In the genomic region with DNA sequence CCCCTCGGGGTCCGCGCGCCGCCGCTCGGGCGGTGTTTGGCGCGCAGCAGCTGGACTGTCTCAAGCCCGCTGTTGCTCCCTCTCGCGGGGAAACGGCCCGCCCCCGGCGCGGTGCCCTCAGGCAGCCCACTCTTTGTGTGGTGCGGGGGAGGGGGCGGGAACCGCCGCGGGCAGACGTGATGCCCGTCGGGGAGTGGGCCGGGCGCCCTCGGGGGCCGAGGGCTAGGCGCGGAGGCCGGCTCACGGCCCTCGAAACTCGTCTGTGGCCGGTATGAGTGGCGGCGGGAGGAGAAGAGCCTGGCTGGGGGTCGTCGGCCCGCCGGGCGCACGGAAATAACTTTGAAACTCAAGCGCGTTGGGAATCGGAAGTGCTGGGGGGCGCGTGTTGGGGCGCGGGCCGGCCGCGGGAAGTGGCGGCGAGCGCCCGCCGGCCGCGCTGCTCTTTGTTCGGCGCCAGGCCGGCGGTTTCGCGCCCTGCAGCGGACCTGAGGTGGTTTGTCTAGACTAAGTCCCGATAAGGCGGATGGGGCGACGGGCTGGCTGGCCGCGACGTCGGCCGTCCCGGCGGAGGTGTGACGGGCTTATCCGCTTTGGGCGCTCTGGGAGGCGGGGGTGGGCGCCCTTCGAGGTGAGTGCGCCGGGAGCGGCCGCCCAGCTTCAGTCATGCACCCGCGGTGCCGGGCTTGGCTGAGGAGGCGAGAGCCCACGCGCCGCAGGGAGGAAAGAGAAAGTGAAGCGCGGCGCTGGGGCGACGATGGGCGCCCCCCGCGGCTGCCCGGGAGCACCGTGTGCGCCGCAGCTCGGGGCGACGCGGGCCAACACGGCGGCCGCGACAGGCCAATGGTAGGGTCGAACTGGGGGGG, we compare ENCODE assay signal across 1 cellular context.
TF ChIP-seq lines count a peak whose summit lies in the region.

No MANE protein-coding gene starts in this region.

TF ChIP-seq in HepG2, 621 proteins besides CTCF, POLR2A, EP300 and RAD21 (continued from another document and continues in another):
- no peak for TF ChIP-seq ZFP36L1 (CRISPR knock-in tag; IDR thresholded peaks at IDR 0.05)
- no peak for TF ChIP-seq FOSL1 (CRISPR knock-in tag; IDR thresholded peaks at IDR 0.05; ENCODE audit: borderline replicate concordance)
- TF ChIP-seq NFE2L1 (CRISPR knock-in tag; IDR thresholded peaks at IDR 0.05; ENCODE audit: borderline replicate concordance) = no peak
- TF ChIP-seq ZNF776 (CRISPR knock-in tag; IDR thresholded peaks at IDR 0.05) = no peak; the same call in 1 of the 2 replicates
- no peak for TF ChIP-seq MED13 (CRISPR knock-in tag; IDR thresholded peaks at IDR 0.05)
- TF ChIP-seq, protein P1, sequence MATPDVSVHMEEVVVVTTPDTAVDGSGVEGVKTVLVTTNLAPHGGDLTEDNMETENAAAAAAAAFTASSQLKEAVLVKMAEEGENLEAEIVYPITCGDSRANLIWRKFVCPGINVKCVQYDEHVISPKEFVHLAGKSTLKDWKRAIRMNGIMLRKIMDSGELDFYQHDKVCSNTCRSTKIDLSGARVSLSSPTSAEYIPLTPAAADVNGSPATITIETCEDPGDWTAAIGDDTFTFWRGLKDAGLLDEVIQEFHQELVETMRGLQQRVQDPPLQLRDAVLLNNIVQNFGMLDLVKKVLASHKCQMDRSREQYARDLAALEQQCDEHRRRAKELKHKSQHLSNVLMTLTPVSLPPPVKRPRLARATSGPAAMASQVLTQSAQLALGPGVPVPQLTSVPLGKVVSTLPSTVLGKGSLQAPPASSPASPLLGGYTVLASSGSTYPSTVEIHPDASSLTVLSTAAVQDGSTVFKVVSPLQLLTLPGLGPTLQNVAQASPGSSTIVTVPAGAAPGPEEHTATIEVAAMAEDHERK (CRISPR knock-in tag; IDR thresholded peaks at IDR 0.05; ENCODE audit: low read depth) = no peak
- TF ChIP-seq PRMT3 (CRISPR knock-in tag; IDR thresholded peaks at IDR 0.05; ENCODE audit: borderline replicate concordance, low read depth) = 0 out of 2 replicates have a peak, but pooled peaks have one; percentile 69
- TF ChIP-seq PHF8 (CRISPR knock-in tag; IDR thresholded peaks at IDR 0.05) = 0 out of 2 replicates have a peak, but pooled peaks have one; percentile 28
- no peak for TF ChIP-seq ARNTL (CRISPR knock-in tag; IDR thresholded peaks at IDR 0.05)
- TF ChIP-seq NFKBIZ (CRISPR knock-in tag; IDR thresholded peaks at IDR 0.05) = no peak
- TF ChIP-seq, protein P2, sequence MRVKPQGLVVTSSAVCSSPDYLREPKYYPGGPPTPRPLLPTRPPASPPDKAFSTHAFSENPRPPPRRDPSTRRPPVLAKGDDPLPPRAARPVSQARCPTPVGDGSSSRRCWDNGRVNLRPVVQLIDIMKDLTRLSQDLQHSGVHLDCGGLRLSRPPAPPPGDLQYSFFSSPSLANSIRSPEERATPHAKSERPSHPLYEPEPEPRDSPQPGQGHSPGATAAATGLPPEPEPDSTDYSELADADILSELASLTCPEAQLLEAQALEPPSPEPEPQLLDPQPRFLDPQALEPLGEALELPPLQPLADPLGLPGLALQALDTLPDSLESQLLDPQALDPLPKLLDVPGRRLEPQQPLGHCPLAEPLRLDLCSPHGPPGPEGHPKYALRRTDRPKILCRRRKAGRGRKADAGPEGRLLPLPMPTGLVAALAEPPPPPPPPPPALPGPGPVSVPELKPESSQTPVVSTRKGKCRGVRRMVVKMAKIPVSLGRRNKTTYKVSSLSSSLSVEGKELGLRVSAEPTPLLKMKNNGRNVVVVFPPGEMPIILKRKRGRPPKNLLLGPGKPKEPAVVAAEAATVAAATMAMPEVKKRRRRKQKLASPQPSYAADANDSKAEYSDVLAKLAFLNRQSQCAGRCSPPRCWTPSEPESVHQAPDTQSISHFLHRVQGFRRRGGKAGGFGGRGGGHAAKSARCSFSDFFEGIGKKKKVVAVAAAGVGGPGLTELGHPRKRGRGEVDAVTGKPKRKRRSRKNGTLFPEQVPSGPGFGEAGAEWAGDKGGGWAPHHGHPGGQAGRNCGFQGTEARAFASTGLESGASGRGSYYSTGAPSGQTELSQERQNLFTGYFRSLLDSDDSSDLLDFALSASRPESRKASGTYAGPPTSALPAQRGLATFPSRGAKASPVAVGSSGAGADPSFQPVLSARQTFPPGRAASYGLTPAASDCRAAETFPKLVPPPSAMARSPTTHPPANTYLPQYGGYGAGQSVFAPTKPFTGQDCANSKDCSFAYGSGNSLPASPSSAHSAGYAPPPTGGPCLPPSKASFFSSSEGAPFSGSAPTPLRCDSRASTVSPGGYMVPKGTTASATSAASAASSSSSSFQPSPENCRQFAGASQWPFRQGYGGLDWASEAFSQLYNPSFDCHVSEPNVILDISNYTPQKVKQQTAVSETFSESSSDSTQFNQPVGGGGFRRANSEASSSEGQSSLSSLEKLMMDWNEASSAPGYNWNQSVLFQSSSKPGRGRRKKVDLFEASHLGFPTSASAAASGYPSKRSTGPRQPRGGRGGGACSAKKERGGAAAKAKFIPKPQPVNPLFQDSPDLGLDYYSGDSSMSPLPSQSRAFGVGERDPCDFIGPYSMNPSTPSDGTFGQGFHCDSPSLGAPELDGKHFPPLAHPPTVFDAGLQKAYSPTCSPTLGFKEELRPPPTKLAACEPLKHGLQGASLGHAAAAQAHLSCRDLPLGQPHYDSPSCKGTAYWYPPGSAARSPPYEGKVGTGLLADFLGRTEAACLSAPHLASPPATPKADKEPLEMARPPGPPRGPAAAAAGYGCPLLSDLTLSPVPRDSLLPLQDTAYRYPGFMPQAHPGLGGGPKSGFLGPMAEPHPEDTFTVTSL (CRISPR knock-in tag; IDR thresholded peaks at IDR 0.05; ENCODE audit: borderline replicate concordance) = no peak
- TF ChIP-seq, protein P3, sequence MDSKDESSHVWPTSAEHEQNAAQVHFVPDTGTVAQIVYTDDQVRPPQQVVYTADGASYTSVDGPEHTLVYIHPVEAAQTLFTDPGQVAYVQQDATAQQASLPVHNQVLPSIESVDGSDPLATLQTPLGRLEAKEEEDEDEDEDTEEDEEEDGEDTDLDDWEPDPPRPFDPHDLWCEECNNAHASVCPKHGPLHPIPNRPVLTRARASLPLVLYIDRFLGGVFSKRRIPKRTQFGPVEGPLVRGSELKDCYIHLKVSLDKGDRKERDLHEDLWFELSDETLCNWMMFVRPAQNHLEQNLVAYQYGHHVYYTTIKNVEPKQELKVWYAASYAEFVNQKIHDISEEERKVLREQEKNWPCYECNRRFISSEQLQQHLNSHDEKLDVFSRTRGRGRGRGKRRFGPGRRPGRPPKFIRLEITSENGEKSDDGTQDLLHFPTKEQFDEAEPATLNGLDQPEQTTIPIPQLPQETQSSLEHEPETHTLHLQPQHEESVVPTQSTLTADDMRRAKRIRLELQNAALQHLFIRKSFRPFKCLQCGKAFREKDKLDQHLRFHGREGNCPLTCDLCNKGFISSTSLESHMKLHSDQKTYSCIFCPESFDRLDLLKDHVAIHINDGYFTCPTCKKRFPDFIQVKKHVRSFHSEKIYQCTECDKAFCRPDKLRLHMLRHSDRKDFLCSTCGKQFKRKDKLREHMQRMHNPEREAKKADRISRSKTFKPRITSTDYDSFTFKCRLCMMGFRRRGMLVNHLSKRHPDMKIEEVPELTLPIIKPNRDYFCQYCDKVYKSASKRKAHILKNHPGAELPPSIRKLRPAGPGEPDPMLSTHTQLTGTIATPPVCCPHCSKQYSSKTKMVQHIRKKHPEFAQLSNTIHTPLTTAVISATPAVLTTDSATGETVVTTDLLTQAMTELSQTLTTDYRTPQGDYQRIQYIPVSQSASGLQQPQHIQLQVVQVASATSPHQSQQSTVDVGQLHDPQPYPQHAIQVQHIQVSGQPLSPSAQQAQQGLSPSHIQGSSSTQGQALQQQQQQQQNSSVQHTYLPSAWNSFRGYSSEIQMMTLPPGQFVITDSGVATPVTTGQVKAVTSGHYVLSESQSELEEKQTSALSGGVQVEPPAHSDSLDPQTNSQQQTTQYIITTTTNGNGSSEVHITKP (CRISPR knock-in tag; IDR thresholded peaks at IDR 0.05; ENCODE audit: low read depth) = no peak
- TF ChIP-seq KLF11 (CRISPR knock-in tag; IDR thresholded peaks at IDR 0.05) = no peak
- no peak; the same call in 1 of the 2 replicates for TF ChIP-seq FOXA3 (CRISPR knock-in tag; IDR thresholded peaks at IDR 0.05)
- no peak for TF ChIP-seq RCOR2 (CRISPR knock-in tag; IDR thresholded peaks at IDR 0.05)
- no peak for TF ChIP-seq ZNF614 (CRISPR knock-in tag; IDR thresholded peaks at IDR 0.05; ENCODE audit: borderline replicate concordance)
- TF ChIP-seq IRX3 (CRISPR knock-in tag; IDR thresholded peaks at IDR 0.05; ENCODE audit: borderline replicate concordance, low read depth) = 0 out of 2 replicates have a peak, but pooled peaks have one; percentile 25
- no peak for TF ChIP-seq ZNF441 (CRISPR knock-in tag; IDR thresholded peaks at IDR 0.05; ENCODE audit: borderline replicate concordance)
- TF ChIP-seq, protein P4, sequence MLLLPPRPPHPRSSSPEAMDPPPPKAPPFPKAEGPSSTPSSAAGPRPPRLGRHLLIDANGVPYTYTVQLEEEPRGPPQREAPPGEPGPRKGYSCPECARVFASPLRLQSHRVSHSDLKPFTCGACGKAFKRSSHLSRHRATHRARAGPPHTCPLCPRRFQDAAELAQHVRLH (CRISPR knock-in tag; IDR thresholded peaks at IDR 0.05; ENCODE audit: borderline replicate concordance, low read depth) = no peak
- TF ChIP-seq, protein P5, sequence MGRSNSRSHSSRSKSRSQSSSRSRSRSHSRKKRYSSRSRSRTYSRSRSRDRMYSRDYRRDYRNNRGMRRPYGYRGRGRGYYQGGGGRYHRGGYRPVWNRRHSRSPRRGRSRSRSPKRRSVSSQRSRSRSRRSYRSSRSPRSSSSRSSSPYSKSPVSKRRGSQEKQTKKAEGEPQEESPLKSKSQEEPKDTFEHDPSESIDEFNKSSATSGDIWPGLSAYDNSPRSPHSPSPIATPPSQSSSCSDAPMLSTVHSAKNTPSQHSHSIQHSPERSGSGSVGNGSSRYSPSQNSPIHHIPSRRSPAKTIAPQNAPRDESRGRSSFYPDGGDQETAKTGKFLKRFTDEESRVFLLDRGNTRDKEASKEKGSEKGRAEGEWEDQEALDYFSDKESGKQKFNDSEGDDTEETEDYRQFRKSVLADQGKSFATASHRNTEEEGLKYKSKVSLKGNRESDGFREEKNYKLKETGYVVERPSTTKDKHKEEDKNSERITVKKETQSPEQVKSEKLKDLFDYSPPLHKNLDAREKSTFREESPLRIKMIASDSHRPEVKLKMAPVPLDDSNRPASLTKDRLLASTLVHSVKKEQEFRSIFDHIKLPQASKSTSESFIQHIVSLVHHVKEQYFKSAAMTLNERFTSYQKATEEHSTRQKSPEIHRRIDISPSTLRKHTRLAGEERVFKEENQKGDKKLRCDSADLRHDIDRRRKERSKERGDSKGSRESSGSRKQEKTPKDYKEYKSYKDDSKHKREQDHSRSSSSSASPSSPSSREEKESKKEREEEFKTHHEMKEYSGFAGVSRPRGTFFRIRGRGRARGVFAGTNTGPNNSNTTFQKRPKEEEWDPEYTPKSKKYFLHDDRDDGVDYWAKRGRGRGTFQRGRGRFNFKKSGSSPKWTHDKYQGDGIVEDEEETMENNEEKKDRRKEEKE (IDR thresholded peaks at IDR 0.05) = no peak
- no peak for TF ChIP-seq TMF1 (CRISPR knock-in tag; IDR thresholded peaks at IDR 0.05; ENCODE audit: low read depth)
- no peak for TF ChIP-seq RNF2 (conservative IDR thresholded peaks at IDR 0.05; ENCODE audit: low read depth)
- TF ChIP-seq, protein P6, sequence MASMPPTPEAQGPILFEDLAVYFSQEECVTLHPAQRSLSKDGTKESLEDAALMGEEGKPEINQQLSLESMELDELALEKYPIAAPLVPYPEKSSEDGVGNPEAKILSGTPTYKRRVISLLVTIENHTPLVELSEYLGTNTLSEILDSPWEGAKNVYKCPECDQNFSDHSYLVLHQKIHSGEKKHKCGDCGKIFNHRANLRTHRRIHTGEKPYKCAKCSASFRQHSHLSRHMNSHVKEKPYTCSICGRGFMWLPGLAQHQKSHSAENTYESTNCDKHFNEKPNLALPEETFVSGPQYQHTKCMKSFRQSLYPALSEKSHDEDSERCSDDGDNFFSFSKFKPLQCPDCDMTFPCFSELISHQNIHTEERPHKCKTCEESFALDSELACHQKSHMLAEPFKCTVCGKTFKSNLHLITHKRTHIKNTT (CRISPR knock-in tag; IDR thresholded peaks at IDR 0.05) = no peak
- TF ChIP-seq ZNF775 (CRISPR knock-in tag; IDR thresholded peaks at IDR 0.05; ENCODE audit: borderline replicate concordance) = no peak
- TF ChIP-seq SYNCRIP (IDR thresholded peaks at IDR 0.05; ENCODE audit: insufficient read depth, low read depth, low read length) = no peak
- no peak for TF ChIP-seq SETDB1 (CRISPR knock-in tag; IDR thresholded peaks at IDR 0.05; ENCODE audit: borderline replicate concordance)
- TF ChIP-seq ZNF263 (CRISPR knock-in tag; IDR thresholded peaks at IDR 0.05) = no peak
- no peak for TF ChIP-seq TBL1XR1 (IDR thresholded peaks at IDR 0.05; ENCODE audit: borderline replicate concordance, low read length, partially characterized antibody)
- no peak; the same call in 1 of the 2 replicates for TF ChIP-seq ZFP90 (CRISPR knock-in tag; IDR thresholded peaks at IDR 0.05; ENCODE audit: borderline replicate concordance)
- no peak; the same call in none of the 2 replicates for TF ChIP-seq SAP130 (CRISPR knock-in tag; IDR thresholded peaks at IDR 0.05; ENCODE audit: low read depth)
- no peak for TF ChIP-seq ZNF652 (CRISPR knock-in tag; IDR thresholded peaks at IDR 0.05; ENCODE audit: borderline replicate concordance, low read depth)
- 0 out of 2 replicates have a peak, but pooled peaks have one; percentile 3 for TF ChIP-seq ZNF558 (CRISPR knock-in tag; IDR thresholded peaks at IDR 0.05; ENCODE audit: borderline replicate concordance)
- TF ChIP-seq, protein P7, sequence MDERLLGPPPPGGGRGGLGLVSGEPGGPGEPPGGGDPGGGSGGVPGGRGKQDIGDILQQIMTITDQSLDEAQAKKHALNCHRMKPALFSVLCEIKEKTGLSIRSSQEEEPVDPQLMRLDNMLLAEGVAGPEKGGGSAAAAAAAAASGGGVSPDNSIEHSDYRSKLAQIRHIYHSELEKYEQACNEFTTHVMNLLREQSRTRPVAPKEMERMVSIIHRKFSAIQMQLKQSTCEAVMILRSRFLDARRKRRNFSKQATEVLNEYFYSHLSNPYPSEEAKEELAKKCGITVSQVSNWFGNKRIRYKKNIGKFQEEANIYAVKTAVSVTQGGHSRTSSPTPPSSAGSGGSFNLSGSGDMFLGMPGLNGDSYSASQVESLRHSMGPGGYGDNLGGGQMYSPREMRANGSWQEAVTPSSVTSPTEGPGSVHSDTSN (CRISPR knock-in tag; IDR thresholded peaks at IDR 0.05) = no peak
- TF ChIP-seq NFE2L2 (IDR thresholded peaks at IDR 0.05; ENCODE audit: low read length) = no peak
- TF ChIP-seq, protein P8, sequence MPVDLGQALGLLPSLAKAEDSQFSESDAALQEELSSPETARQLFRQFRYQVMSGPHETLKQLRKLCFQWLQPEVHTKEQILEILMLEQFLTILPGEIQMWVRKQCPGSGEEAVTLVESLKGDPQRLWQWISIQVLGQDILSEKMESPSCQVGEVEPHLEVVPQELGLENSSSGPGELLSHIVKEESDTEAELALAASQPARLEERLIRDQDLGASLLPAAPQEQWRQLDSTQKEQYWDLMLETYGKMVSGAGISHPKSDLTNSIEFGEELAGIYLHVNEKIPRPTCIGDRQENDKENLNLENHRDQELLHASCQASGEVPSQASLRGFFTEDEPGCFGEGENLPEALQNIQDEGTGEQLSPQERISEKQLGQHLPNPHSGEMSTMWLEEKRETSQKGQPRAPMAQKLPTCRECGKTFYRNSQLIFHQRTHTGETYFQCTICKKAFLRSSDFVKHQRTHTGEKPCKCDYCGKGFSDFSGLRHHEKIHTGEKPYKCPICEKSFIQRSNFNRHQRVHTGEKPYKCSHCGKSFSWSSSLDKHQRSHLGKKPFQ (CRISPR knock-in tag; IDR thresholded peaks at IDR 0.05; ENCODE audit: insufficient replicate concordance) = no peak
- TF ChIP-seq ZNF430 (CRISPR knock-in tag; IDR thresholded peaks at IDR 0.05) = 0 out of 2 replicates have a peak, but pooled peaks have one; percentile 71
